1 cellular context compared by ENCODE assay signal in the genomic region with DNA sequence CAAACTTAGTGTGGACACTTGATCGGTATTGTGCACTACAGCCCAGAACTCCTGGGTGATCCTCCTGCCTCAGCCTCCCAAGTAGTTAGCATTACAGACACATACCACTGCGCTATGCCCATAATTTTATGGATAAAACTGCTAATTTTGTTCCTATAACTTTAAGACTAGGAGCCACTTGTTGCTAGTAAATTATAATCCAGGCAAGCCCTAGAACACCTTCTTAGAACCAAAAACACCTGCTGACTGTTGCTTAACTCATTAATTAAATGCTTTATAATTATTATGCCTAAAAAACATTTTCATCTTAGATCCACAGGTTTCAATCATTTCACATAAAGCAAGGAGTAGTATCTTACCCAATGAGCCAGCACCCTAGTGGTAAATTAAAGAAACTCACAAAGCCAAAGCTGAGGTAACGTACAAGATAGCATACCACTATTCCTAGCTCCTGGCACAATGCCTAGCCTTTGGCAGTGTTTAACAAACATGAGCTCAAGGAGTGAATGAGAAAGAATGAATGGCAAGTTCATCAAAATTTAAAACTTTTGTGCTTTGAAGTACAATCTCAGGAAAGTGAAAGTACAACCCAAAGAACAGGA.
TF ChIP-seq lines count a peak whose summit lies in the region.

No MANE protein-coding gene starts in this region.

TF ChIP-seq in WTC11, 78 proteins besides CTCF, POLR2A, EP300 and RAD21 (continued from another document):
- no peak for TF ChIP-seq ZNF232 (CRISPR knock-in tag; IDR thresholded peaks at IDR 0.05)
